ENCODE assay signal across 8 cellular contexts in the genomic region with DNA sequence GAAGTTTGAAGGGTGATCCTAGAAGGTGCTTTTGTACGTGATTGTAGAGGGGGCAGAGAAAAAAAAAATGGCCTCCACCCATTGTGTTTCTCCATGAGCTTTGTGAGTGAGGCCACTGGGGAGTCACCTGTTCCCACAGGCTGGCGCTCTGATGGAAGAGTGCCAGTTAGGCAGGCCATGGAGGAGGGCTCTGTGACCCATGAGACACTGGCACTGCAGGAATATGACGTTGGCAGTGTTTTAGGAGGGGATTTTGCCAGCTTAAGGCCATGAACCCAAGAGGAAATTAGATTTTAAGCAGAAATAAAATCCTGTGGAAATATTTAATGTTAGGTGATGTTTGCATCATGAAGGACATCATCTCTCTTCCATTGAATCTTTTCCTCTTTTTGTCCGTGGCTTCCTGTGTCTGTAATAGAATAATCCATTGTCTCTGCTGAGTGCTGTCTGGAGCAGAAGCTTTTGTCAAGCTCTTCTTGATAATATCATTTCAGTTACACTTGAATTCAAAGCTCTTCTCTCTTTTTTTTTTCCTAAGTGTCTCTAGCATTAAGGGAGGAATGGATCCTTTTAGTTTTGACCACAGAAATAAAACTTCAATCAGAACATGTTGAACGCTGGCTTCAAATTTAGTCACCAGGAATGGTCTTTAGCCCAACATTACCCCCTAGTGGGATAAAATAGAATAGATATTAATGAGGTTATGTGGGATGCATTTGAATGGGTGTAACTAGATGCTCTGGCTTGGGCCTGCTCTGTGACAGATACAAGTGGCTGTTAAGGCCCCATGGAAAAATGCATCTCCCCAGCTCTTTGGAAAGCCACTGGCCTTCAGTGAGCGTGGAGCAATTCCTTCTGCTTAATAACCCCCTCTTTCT. TPM values are rescaled to one million over a fixed set of nuclear protein-coding genes. Genes with fewer than 3 reads are reported as not detected.
DNase-seq lines count a peak whose midpoint lies in the region; TF ChIP-seq lines count a peak whose summit lies in the region.

No MANE protein-coding gene starts in this region.

- no peaks in the 10 kb centered on the region for H3K4me1 ChIP-seq in GM23248 (ENCODE audit: insufficient read depth)

- H3K9me3 Mint-ChIP-seq in endothelial cell (ENCODE audit: unreplicated experiment) = no peaks in the 10 kb centered on the region

- in situ Hi-C loops in GM23248 (cut with MboI) = loop anchor here (25.0 kb wide), 1 partner anchor 247 kb away; the partner anchor contains the start of gene SCOC

- H2AFZ ChIP-seq in GM23248 = peak overlapping the region; percentile 80

- no peaks in the 10 kb centered on the region for H4K20me1 ChIP-seq in GM23248 (ENCODE audit: insufficient read depth)

- no peak overlapping the region for H3K4me2 ChIP-seq in GM23248 (ENCODE audit: unreplicated experiment)

- TF ChIP-seq CTCF in endothelial cell (IDR thresholded peaks at IDR 0.05; ENCODE audit: unreplicated experiment) (peak; percentile 67), coronary artery (IDR thresholded peaks at IDR 0.05) (no peak)

- no peak overlapping the region for H3K9ac ChIP-seq in GM23248

- H3K79me2 ChIP-seq in GM23248 (ENCODE audit: insufficient read depth) = no peaks in the 10 kb centered on the region

- peaks cover 5% of the 10 kb centered on the region; the same call in 1 of the 2 replicates for H3K27me3 ChIP-seq in GM23248 (replicated peaks; ENCODE audit: insufficient read depth)

- H3K27me3 Mint-ChIP-seq in endothelial cell (ENCODE audit: unreplicated experiment) = peaks cover 4% of the 10 kb centered on the region

- H3F3A ChIP-seq in GM23248 (ENCODE audit: insufficient read depth) = no peaks in the 10 kb centered on the region

- WGBS in GM23248 (ENCODE audit: low coverage in 1 of 2, low lambda C conversion rate in 2 of 2, missing lambda C conversion rate in 2 of 2), 2 experiments = 18 to 19% methylated on average over 6 of the region's 6 CpGs

- no peaks in the 10 kb centered on the region for H3K9me3 ChIP-seq in GM23248 (ENCODE audit: low read depth)

- no peaks in the 10 kb centered on the region for H3K36me3 ChIP-seq in GM23248 (ENCODE audit: low read depth)

- DNase-seq in GM04503 (ENCODE audit: low read depth) (peak; percentile 15), GM23248 (peak; percentile 72), KG1 (lab: John Stamatoyannopoulos, UW) (peak; percentile 9), OCI-M1 (lab: John Stamatoyannopoulos, UW) (peak; percentile 86), endothelial cell (ENCODE audit: low spot score) (no peak), myocyte (ENCODE audit: low read depth) (peak; percentile 74), coronary artery (ENCODE audit: low spot score) (no peak)
- no peak for DNase-seq in activated CD4-positive, CD25-positive, alpha-beta regulatory T cell (lab: John Stamatoyannopoulos, UW)

- H3K4me1 Mint-ChIP-seq in endothelial cell (ENCODE audit: unreplicated experiment) = peaks cover 12% of the 10 kb centered on the region

- H3K9me2 ChIP-seq in GM23248 (ENCODE audit: insufficient read depth) = no peaks in the 10 kb centered on the region

- no peak overlapping the region for H3K4me3 Mint-ChIP-seq in endothelial cell (ENCODE audit: unreplicated experiment)

- H3K27ac ChIP-seq in GM23248 (no peak overlapping the region), coronary artery (no peak overlapping the region)

- H3K27ac Mint-ChIP-seq in endothelial cell (ENCODE audit: unreplicated experiment) = peak overlapping the region; percentile 81

- H3K36me3 Mint-ChIP-seq in endothelial cell (ENCODE audit: low read depth, unreplicated experiment) = no peaks in the 10 kb centered on the region

- H3K4me3 ChIP-seq in GM23248 (no peak overlapping the region), coronary artery (no peak overlapping the region)

RNA-seq across cellular contexts. Expression of gene UCP1, which starts 41.0 kb away (rescaled TPM):
- total RNA-seq in GM23248 (2014; rRNA removed; shearing (Covaris generic)) = not detected in 2 replicates
- not detected in 2 replicates for polyA plus RNA-seq in GM23248 (2016; fragmentation: Nextera tagmentation; extraction: Ambion mirVana)
- total RNA-seq in endothelial cell (ENCODE audit: unreplicated experiment) = 19.5 TPM
- total RNA-seq in myocyte = not detected in 2 replicates
- not detected for polyA plus RNA-seq in myocyte (2012)

Comparison
In these comparisons a context has a peak if more than half of its experiments do, and no peak if none do; other contexts are left out.
1. DNase-seq: peak in GM04503 (single experiment), GM23248 (single experiment), KG1 (single experiment), OCI-M1 (single experiment) and myocyte (single experiment); none in endothelial cell (single experiment), activated CD4-positive, CD25-positive, alpha-beta regulatory T cell (0 of 4) and coronary artery (single experiment).
2. RNA of gene UCP1, which starts 41.0 kb away (total RNA-seq): 19.5 TPM in endothelial cell (single experiment); not detected in GM23248 and not detected in myocyte; every median in the first group is over 10 times any median in the second.